ENCODE assay signal across 9 cellular contexts in genomic region chr12:127153996-127154395, GRCh38.
"Had no signal": no experiment of that assay in that cellular context is flagged by ENCODE, and none has a peak within 500 bp of the region (broad histone marks: within the 10 kb centered on the region; RNA-seq: fewer than 3 reads in every experiment).

No MANE protein-coding gene starts in this region.

- H3K9me3 ChIP-seq: HAP-1 had no signal

- H3K36me3 ChIP-seq: HAP-1 had no signal

- H3K4me3 ChIP-seq: GM23248, HAP-1 had no signal

- H3K4me3 Mint-ChIP-seq: HFFc6, IgD-negative memory B cell had no signal

- H3K27ac ChIP-seq: GM23248, HL-60 had no signal

- H3K4me1 Mint-ChIP-seq: IgD-negative memory B cell had no signal

- H3K9ac ChIP-seq: GM23248 had no signal

- H3K9me3 Mint-ChIP-seq: HFFc6 had no signal

- ATAC-seq: HCT116, HepG2 had no signal

- H3K27ac Mint-ChIP-seq: HFFc6, IgD-negative memory B cell had no signal

- FAIRE-seq: HepG2 had no signal

- H2AFZ ChIP-seq: GM23248 had no signal

- H3K36me3 Mint-ChIP-seq: IgD-negative memory B cell had no signal

- H3K4me1 ChIP-seq: HAP-1 had no signal

- DNase-seq: GM23248, GOT3, H7, HFFc6 had no signal

- H3K27me3 Mint-ChIP-seq: IgD-negative memory B cell had no signal
